Comparison of ENCODE assay signal across 1 cellular context in genomic region chr1:152548358-152548757, GRCh38.
TF ChIP-seq lines count a peak whose summit lies in the region.
"Not testable (repeated sequence)": the region's sequence is repeated elsewhere in the genome, so short reads cannot be mapped to it uniquely, and the experiment has no call there.

No MANE protein-coding gene starts in this region.

- not testable (repeated sequence) for TF ChIP-seq CTCF in HEK293 (tag by site-specific recombination; IDR thresholded peaks at IDR 0.05)

- not testable (repeated sequence) for H3K27ac ChIP-seq in HEK293 (ENCODE audit: extremely low read depth, low read depth, low read length)

- not testable (repeated sequence) for H3K4me1 ChIP-seq in HEK293 (ENCODE audit: control insufficient read depth, insufficient read depth, low read length)

- H3K36me3 ChIP-seq in HEK293 (ENCODE audit: control insufficient read depth in 2 of 2, insufficient read depth in 1 of 2, low read length in 2 of 2), result not testable (repeated sequence)

- not testable (repeated sequence) for H3K4me3 ChIP-seq in HEK293 (ENCODE audit: low read depth, low read length)

- POLR2A ChIA-PET in HEK293 (lab: Yijun Ruan, JAX), result not testable (repeated sequence)

- CTCF ChIA-PET in HEK293 (lab: Yijun Ruan, JAX), result interaction anchor here (1.3 kb wide), 1 partner anchor 12 kb away, joined by 3 read pairs; no protein-coding TSS in a partner anchor

- H3K9me3 ChIP-seq in HEK293 (ENCODE audit: control insufficient read depth, insufficient read depth, low read depth, low read length), result not testable (repeated sequence)

TF ChIP-seq in HEK293, 187 proteins besides CTCF, POLR2A, EP300 and RAD21:
- TF ChIP-seq SCRT2 (tag by site-specific recombination; IDR thresholded peaks at IDR 0.05), result peak; percentile 69
- peak; percentile 62 for TF ChIP-seq SCRT1 (tag by site-specific recombination; IDR thresholded peaks at IDR 0.05; ENCODE audit: borderline replicate concordance)
